ENCODE assay signal across 18 cellular contexts in genomic region chr1:214318356-214318755, GRCh38. TPM values are rescaled to one million over a fixed set of nuclear protein-coding genes. Genes with fewer than 3 reads are reported as not detected.
A peak's percentile ranks its signal among the peaks of the same experiment; 100 is the strongest.
DNase-seq lines count a peak whose midpoint lies in the region; ATAC-seq and TF ChIP-seq lines count a peak whose summit lies in the region.
"Had no signal": no experiment of that assay in that cellular context is flagged by ENCODE, and none has a peak within 500 bp of the region (broad histone marks: within the 10 kb centered on the region; RNA-seq: fewer than 3 reads in every experiment).

No MANE protein-coding gene starts in this region.

- H4K20me1 ChIP-seq in neural progenitor cell (ENCODE audit: low read depth): no peaks in the 10 kb centered on the region

- no peaks in the 10 kb centered on the region for H3K79me2 ChIP-seq in neural progenitor cell (ENCODE audit: low read depth)

- H3K36me3 ChIP-seq in neural progenitor cell (no peaks in the 10 kb centered on the region), spleen (peaks cover 0 to 89% (median 11%) of the 10 kb centered on the region in 6 donors)

- peaks cover 17% of the 10 kb centered on the region for H3K36me3 Mint-ChIP-seq in chondrocyte (ENCODE audit: low read depth)
- peaks cover 15% of the 10 kb centered on the region for H3K36me3 Mint-ChIP-seq in neural progenitor cell

- H3K4me1 Mint-ChIP-seq in chondrocyte (ENCODE audit: low read depth) (peaks cover 48% of the 10 kb centered on the region), neural progenitor cell (peaks cover 36% of the 10 kb centered on the region)
- H3K4me1 Mint-ChIP-seq: activated naive CD8-positive, alpha-beta T cell treated with anti-CD3 and anti-CD28 coated beads, Interleukin-2, amount 10 ng/mL, durations not matched to agents 7 days and 5 days had no signal

- ATAC-seq in GM18511 (IDR thresholded peaks at IDR 0.05; ENCODE audit: unreplicated experiment) (peak; percentile 51), HG03045 (IDR thresholded peaks at IDR 0.05; ENCODE audit: unreplicated experiment) (peak; percentile 57)

- H3K27ac Mint-ChIP-seq in chondrocyte (ENCODE audit: unreplicated experiment) (peak overlapping the region; percentile 90), neural progenitor cell (no peak overlapping the region)
- H3K27ac Mint-ChIP-seq: activated naive CD8-positive, alpha-beta T cell treated with anti-CD3 and anti-CD28 coated beads, Interleukin-2, amount 10 ng/mL, durations not matched to agents 7 days and 5 days; B cell had no signal

- no peak overlapping the region for H2AFZ ChIP-seq in neural progenitor cell (replicated peaks)

- H3K27me3 ChIP-seq in neural progenitor cell (peaks cover 18% of the 10 kb centered on the region), spleen (replicated peaks in 1 of 7) (no peaks in the 10 kb centered on the region)
- H3K27me3 ChIP-seq: vagina had no signal

- H3K27ac ChIP-seq in neural progenitor cell: no peak overlapping the region
- H3K27ac ChIP-seq in spleen: peak overlapping the region in 4 of 8 donors; percentile 60 to 86 (median 74)
- H3K27ac ChIP-seq: vagina had no signal

- no peak overlapping the region for H3K9ac ChIP-seq in neural progenitor cell

- 51 to 67% (median 56%) methylated on average over 6 of the region's 6 CpGs for whole genome bisulfite sequencing in spleen, 5 donors

- no peaks in the 10 kb centered on the region for H3K9me3 Mint-ChIP-seq in chondrocyte (ENCODE audit: low read depth)
- H3K9me3 Mint-ChIP-seq in neural progenitor cell: no peaks in the 10 kb centered on the region
- H3K9me3 Mint-ChIP-seq: activated naive CD8-positive, alpha-beta T cell treated with anti-CD3 and anti-CD28 coated beads, Interleukin-2, amount 10 ng/mL, durations not matched to agents 7 days and 5 days had no signal

- no peak for TF ChIP-seq POLR2A in spleen (IDR thresholded peaks at IDR 0.05)

- peak overlapping the region; percentile 15 for H3K4me2 ChIP-seq in neural progenitor cell

- TF ChIP-seq CTCF in chondrocyte (IDR thresholded peaks at IDR 0.05) (no peak), neural progenitor cell (IDR thresholded peaks at IDR 0.05) (no peak), spleen (IDR thresholded peaks at IDR 0.05 in 8 of 11, conservative IDR thresholded peaks at IDR 0.05 in 3 of 11) (no peak)

- H3K4me3 Mint-ChIP-seq in chondrocyte (ENCODE audit: unreplicated experiment) (peak overlapping the region; percentile 44), neural progenitor cell (peak overlapping the region; percentile 18)
- H3K4me3 Mint-ChIP-seq: activated naive CD8-positive, alpha-beta T cell treated with anti-CD3 and anti-CD28 coated beads, Interleukin-2, amount 10 ng/mL, durations not matched to agents 7 days and 5 days; B cell had no signal

- H3F3A ChIP-seq in neural progenitor cell (ENCODE audit: low read depth): no peaks in the 10 kb centered on the region

- H3K9me3 ChIP-seq in neural progenitor cell (ENCODE audit: low read depth) (no peaks in the 10 kb centered on the region), spleen (no peaks in the 10 kb centered on the region)
- H3K9me3 ChIP-seq: vagina had no signal

- no peaks in the 10 kb centered on the region for H3K27me3 Mint-ChIP-seq in chondrocyte (ENCODE audit: low read depth)
- H3K27me3 Mint-ChIP-seq in neural progenitor cell (ENCODE audit: insufficient read depth, low read depth): peaks cover 3% of the 10 kb centered on the region
- H3K27me3 Mint-ChIP-seq: activated naive CD8-positive, alpha-beta T cell treated with anti-CD3 and anti-CD28 coated beads, Interleukin-2, amount 10 ng/mL, durations not matched to agents 7 days and 5 days; B cell had no signal

- intact Hi-C loops in spleen (cut with DNase I; ENCODE audit: low total_unique reads): no loop called here

- DNase-seq in chondrocyte (ENCODE audit: low spot score) (no peak), neural progenitor cell (ENCODE audit: low spot score) (no peak), spleen (no peak), globus pallidus (ENCODE audit: low spot score) (no peak), occipital lobe (lab: John Stamatoyannopoulos, UW) (no peak), NCI-H748 (lab: John Stamatoyannopoulos, UW; ENCODE audit: unreplicated experiment) (no peak)
- DNase-seq: activated CD4-positive, alpha-beta T cell treated with anti-CD3 and anti-CD28 coated beads for 1 hour; activated naive CD8-positive, alpha-beta T cell treated with anti-CD3 and anti-CD28 coated beads, Interleukin-2, amount 10 ng/mL, durations not matched to agents 7 days and 5 days; cortex of kidney; DMS79 treated with DMSO at 0.1 percent for 48 hours; NCI-H1417 treated with DMSO at 0.1 percent for 48 hours; NCI-H345; stimulated activated naive CD4-positive, alpha-beta T cell treated with Interleukin-2 at 50 U/mL for 16 hours; T-helper 1 cell had no signal

- H3K4me1 ChIP-seq in neural progenitor cell (peaks cover 28% of the 10 kb centered on the region), spleen (peaks cover 0 to 17% (median 0%) of the 10 kb centered on the region in 6 donors)
- H3K4me1 ChIP-seq: vagina had no signal

- H3K4me3 ChIP-seq in neural progenitor cell: no peak overlapping the region
- no peak overlapping the region for H3K4me3 ChIP-seq in spleen
- H3K4me3 ChIP-seq: vagina had no signal

RNA-seq across cellular contexts. Expression of gene SMYD2, which starts 37.4 kb away (rescaled TPM):
- total RNA-seq in chondrocyte (35.5 to 50.3 TPM (median 45.4 TPM) in 3 replicates), neural progenitor cell (ENCODE audit: low replicate concordance) (18.9 and 20.5 TPM in 2 replicates), spleen (10 to 100 TPM; 24.4 to 39.7 (median 34.0) TPM), occipital lobe (51.6 TPM)
- 10 to 100 TPM; 23.5 to 33.6 (median 23.7) TPM for polyA plus RNA-seq in spleen
